4 cellular contexts compared by ENCODE assay signal in the genomic region with DNA sequence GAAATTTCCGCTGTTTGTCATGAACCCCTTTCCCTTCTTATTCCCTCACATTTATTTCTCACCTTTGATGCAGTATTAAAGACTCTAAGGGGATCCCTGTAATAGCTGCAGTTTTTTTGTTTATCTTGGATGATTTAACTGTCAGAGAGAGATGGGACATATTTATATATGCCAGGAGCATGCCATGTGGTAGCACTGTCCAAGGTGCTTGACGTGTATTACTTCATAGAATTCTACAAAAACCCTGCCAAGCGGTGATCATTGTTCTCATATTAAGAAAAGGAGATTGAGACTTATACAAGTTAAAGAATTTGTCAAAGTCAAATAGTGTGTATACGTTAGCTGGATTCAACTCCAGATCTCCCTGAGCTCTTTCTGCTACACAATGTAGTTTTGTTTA.
A peak's percentile ranks its signal among the peaks of the same experiment; 100 is the strongest.
TF ChIP-seq lines count a peak whose summit lies in the region.

No MANE protein-coding gene starts in this region.

TF ChIP-seq in SK-N-SH, 30 proteins besides CTCF, POLR2A, EP300 and RAD21:
- TF ChIP-seq, protein P1, sequence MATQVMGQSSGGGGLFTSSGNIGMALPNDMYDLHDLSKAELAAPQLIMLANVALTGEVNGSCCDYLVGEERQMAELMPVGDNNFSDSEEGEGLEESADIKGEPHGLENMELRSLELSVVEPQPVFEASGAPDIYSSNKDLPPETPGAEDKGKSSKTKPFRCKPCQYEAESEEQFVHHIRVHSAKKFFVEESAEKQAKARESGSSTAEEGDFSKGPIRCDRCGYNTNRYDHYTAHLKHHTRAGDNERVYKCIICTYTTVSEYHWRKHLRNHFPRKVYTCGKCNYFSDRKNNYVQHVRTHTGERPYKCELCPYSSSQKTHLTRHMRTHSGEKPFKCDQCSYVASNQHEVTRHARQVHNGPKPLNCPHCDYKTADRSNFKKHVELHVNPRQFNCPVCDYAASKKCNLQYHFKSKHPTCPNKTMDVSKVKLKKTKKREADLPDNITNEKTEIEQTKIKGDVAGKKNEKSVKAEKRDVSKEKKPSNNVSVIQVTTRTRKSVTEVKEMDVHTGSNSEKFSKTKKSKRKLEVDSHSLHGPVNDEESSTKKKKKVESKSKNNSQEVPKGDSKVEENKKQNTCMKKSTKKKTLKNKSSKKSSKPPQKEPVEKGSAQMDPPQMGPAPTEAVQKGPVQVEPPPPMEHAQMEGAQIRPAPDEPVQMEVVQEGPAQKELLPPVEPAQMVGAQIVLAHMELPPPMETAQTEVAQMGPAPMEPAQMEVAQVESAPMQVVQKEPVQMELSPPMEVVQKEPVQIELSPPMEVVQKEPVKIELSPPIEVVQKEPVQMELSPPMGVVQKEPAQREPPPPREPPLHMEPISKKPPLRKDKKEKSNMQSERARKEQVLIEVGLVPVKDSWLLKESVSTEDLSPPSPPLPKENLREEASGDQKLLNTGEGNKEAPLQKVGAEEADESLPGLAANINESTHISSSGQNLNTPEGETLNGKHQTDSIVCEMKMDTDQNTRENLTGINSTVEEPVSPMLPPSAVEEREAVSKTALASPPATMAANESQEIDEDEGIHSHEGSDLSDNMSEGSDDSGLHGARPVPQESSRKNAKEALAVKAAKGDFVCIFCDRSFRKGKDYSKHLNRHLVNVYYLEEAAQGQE (IDR thresholded peaks at IDR 0.05; ENCODE audit: low read depth, low read length), result peak; percentile 89
- no peak for TF ChIP-seq YY1 (IDR thresholded peaks at IDR 0.05; ENCODE audit: low read depth)

TF ChIP-seq in SK-N-SH treated with all-trans-retinoic acid at 6 μM for 48 hours, 23 proteins besides CTCF, POLR2A, EP300 and RAD21:
- TF ChIP-seq ZNF70 (CRISPR knock-in tag; IDR thresholded peaks at IDR 0.05) (no peak), ZNF8 (CRISPR knock-in tag; IDR thresholded peaks at IDR 0.05) (no peak), SNAI2 (CRISPR knock-in tag; IDR thresholded peaks at IDR 0.05) (no peak), RARB (CRISPR knock-in tag; IDR thresholded peaks at IDR 0.05) (no peak), CSDC2 (CRISPR knock-in tag; IDR thresholded peaks at IDR 0.05) (no peak), ZNF565 (CRISPR knock-in tag; conservative IDR thresholded peaks at IDR 0.05; ENCODE audit: low read depth) (no peak)
- TF ChIP-seq, protein P2, sequence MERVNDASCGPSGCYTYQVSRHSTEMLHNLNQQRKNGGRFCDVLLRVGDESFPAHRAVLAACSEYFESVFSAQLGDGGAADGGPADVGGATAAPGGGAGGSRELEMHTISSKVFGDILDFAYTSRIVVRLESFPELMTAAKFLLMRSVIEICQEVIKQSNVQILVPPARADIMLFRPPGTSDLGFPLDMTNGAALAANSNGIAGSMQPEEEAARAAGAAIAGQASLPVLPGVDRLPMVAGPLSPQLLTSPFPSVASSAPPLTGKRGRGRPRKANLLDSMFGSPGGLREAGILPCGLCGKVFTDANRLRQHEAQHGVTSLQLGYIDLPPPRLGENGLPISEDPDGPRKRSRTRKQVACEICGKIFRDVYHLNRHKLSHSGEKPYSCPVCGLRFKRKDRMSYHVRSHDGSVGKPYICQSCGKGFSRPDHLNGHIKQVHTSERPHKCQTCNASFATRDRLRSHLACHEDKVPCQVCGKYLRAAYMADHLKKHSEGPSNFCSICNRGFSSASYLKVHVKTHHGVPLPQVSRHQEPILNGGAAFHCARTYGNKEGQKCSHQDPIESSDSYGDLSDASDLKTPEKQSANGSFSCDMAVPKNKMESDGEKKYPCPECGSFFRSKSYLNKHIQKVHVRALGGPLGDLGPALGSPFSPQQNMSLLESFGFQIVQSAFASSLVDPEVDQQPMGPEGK (CRISPR knock-in tag; IDR thresholded peaks at IDR 0.05; ENCODE audit: borderline replicate concordance), result no peak

TF ChIP-seq in GM23338, 12 proteins besides CTCF, POLR2A, EP300 and RAD21 (continues in another document):
- no peak for TF ChIP-seq NANOG (IDR thresholded peaks at IDR 0.05; ENCODE audit: borderline replicate concordance)
- no peak for TF ChIP-seq EZH2 (IDR thresholded peaks at IDR 0.05; ENCODE audit: low read depth, unreplicated experiment)
- no peak for TF ChIP-seq STAT1 (IDR thresholded peaks at IDR 0.05; ENCODE audit: unreplicated experiment)
- no peak for TF ChIP-seq ZNF331 (CRISPR knock-in tag; IDR thresholded peaks at IDR 0.05; ENCODE audit: low read depth)
- TF ChIP-seq, protein P3, sequence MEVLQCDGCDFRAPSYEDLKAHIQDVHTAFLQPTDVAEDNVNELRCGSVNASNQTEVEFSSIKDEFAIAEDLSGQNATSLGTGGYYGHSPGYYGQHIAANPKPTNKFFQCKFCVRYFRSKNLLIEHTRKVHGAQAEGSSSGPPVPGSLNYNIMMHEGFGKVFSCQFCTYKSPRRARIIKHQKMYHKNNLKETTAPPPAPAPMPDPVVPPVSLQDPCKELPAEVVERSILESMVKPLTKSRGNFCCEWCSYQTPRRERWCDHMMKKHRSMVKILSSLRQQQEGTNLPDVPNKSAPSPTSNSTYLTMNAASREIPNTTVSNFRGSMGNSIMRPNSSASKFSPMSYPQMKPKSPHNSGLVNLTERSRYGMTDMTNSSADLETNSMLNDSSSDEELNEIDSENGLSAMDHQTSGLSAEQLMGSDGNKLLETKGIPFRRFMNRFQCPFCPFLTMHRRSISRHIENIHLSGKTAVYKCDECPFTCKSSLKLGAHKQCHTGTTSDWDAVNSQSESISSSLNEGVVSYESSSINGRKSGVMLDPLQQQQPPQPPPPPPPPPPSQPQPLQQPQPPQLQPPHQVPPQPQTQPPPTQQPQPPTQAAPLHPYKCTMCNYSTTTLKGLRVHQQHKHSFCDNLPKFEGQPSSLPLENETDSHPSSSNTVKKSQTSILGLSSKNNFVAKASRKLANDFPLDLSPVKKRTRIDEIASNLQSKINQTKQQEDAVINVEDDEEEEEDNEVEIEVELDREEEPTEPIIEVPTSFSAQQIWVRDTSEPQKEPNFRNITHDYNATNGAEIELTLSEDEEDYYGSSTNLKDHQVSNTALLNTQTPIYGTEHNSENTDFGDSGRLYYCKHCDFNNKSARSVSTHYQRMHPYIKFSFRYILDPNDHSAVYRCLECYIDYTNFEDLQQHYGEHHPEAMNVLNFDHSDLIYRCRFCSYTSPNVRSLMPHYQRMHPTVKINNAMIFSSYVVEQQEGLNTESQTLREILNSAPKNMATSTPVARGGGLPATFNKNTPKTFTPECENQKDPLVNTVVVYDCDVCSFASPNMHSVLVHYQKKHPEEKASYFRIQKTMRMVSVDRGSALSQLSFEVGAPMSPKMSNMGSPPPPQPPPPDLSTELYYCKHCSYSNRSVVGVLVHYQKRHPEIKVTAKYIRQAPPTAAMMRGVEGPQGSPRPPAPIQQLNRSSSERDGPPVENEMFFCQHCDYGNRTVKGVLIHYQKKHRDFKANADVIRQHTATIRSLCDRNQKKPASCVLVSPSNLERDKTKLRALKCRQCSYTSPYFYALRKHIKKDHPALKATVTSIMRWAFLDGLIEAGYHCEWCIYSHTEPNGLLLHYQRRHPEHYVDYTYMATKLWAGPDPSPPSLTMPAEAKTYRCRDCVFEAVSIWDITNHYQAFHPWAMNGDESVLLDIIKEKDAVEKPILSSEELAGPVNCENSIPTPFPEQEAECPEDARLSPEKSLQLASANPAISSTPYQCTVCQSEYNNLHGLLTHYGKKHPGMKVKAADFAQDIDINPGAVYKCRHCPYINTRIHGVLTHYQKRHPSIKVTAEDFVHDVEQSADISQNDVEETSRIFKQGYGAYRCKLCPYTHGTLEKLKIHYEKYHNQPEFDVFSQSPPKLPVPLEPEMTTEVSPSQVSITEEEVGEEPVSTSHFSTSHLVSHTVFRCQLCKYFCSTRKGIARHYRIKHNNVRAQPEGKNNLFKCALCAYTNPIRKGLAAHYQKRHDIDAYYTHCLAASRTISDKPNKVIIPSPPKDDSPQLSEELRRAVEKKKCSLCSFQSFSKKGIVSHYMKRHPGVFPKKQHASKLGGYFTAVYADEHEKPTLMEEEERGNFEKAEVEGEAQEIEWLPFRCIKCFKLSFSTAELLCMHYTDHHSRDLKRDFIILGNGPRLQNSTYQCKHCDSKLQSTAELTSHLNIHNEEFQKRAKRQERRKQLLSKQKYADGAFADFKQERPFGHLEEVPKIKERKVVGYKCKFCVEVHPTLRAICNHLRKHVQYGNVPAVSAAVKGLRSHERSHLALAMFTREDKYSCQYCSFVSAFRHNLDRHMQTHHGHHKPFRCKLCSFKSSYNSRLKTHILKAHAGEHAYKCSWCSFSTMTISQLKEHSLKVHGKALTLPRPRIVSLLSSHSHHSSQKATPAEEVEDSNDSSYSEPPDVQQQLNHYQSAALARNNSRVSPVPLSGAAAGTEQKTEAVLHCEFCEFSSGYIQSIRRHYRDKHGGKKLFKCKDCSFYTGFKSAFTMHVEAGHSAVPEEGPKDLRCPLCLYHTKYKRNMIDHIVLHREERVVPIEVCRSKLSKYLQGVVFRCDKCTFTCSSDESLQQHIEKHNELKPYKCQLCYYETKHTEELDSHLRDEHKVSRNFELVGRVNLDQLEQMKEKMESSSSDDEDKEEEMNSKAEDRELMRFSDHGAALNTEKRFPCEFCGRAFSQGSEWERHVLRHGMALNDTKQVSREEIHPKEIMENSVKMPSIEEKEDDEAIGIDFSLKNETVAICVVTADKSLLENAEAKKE (CRISPR knock-in tag; IDR thresholded peaks at IDR 0.05), result no peak

TF ChIP-seq in IMR-90, 13 proteins besides CTCF, POLR2A, EP300 and RAD21:
- TF ChIP-seq MXI1 (IDR thresholded peaks at IDR 0.05; ENCODE audit: borderline replicate concordance, low read depth, low read length) (0 out of 2 replicates have a peak, but pooled peaks have one; percentile 16), FOS (IDR thresholded peaks at IDR 0.05; ENCODE audit: low read depth, low read length) (no peak)
